Comparison of ENCODE assay signal across 21 cellular contexts in the genomic region with DNA sequence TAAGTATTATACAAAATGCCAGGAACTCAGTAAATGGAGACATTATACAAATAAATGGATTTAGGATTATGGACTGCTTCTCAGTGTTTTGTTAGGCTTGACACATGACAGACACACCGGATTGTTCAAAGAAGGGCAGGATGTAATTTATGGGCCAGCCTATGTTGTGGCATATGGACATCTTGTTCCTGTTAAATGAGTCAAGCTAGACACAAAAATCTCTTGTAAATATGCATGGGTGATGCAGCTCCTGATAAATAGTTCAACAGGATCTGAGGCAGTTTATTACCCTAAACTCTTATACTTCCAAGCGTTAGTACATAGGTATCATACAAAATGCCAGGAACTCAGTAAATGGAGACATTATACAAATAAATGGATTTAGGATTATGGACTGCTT.
"Had no signal": no experiment of that assay in that cellular context is flagged by ENCODE, and none has a peak within 500 bp of the region (broad histone marks: within the 10 kb centered on the region; RNA-seq: fewer than 3 reads in every experiment).

No MANE protein-coding gene starts in this region.

- DNase-seq: activated B cell treated with CpG ODN at 0.5 μM for 24 hours; activated CD4-positive, alpha-beta T cell treated with anti-CD3 and anti-CD28 coated beads for 36 hours; activated CD4-positive, alpha-beta T cell treated with anti-CD3 and anti-CD28 coated beads, Interleukin-2, amount 50 U/mL, for 48 hours; activated naive CD4-positive, alpha-beta T cell treated with Interleukin-2 at 50 U/mL for 16 hours; activated naive CD8-positive, alpha-beta T cell treated with anti-CD3 and anti-CD28 coated beads for 36 hours; activated T-cell treated with anti-CD3 and anti-CD28 coated beads, Interleukin-2, amount 50 U/mL, for 48 hours; amniotic stem cell; cerebellar nuclear complex; foreskin melanocyte; lower lobe of right lung; naive thymus-derived CD4-positive, alpha-beta T cell; posterior cingulate gyrus; retina; sigmoid colon; stimulated activated CD4-positive, alpha-beta T cell treated with anti-CD3 and anti-CD28 coated beads, Interleukin-4, amount 100 ng/mL, for 1 hour; stimulated activated naive CD4-positive, alpha-beta T cell treated with Interleukin-2 at 50 U/mL for 16 hours had no signal

- H2AFZ ChIP-seq: neural progenitor cell had no signal

- H3K4me3 ChIP-seq: coronary artery, lower lobe of right lung, neural progenitor cell, sigmoid colon, thoracic aorta, vagina had no signal

- H3K9me3 ChIP-seq: lower lobe of right lung, sigmoid colon, thoracic aorta, vagina had no signal

- H3K36me3 ChIP-seq: lower lobe of right lung, neural progenitor cell, sigmoid colon, thoracic aorta, vagina had no signal

- ATAC-seq: activated CD4-positive, alpha-beta T cell treated with anti-CD3 and anti-CD28 coated beads for 36 hours; left lobe of liver; lower lobe of right lung; naive thymus-derived CD4-positive, alpha-beta T cell had no signal

- H3K9ac ChIP-seq: neural progenitor cell had no signal

- H3K4me2 ChIP-seq: neural progenitor cell had no signal

- H3K27me3 ChIP-seq: neural progenitor cell, sigmoid colon, vagina had no signal

- H3K27ac ChIP-seq: coronary artery, lower lobe of right lung, neural progenitor cell, sigmoid colon, thoracic aorta, vagina had no signal

- H3K4me1 ChIP-seq: lower lobe of right lung, sigmoid colon, vagina had no signal
